Comparison of ENCODE assay signal across 19 cellular contexts in genomic region chr3:19735111-19735510, GRCh38.
"Had no signal": no experiment of that assay in that cellular context is flagged by ENCODE, and none has a peak within 500 bp of the region (broad histone marks: within the 10 kb centered on the region; RNA-seq: fewer than 3 reads in every experiment).

No MANE protein-coding gene starts in this region.

- H3K4me1 Mint-ChIP-seq: activated CD4-positive, alpha-beta T cell treated with anti-CD3 and anti-CD28 coated beads for 36 hours; naive B cell; stimulated activated naive CD8-positive, alpha-beta T cell treated with anti-CD3 and anti-CD28 coated beads, Interleukin-15, amount 100 ng/mL, for 72 hours; WTC11 had no signal

- H3K36me3 Mint-ChIP-seq: brain, naive B cell, WTC11 had no signal

- H3K36me3 ChIP-seq: left ventricle myocardium inferior, right lobe of liver, suprapubic skin, vagina had no signal

- H3K4me1 ChIP-seq: left ventricle myocardium inferior, right lobe of liver, suprapubic skin, vagina had no signal

- H3K4me3 Mint-ChIP-seq: activated CD4-positive, alpha-beta T cell treated with anti-CD3 and anti-CD28 coated beads for 36 hours; activated naive CD4-positive, alpha-beta T cell treated with anti-CD3 and anti-CD28 coated beads for 36 hours; brain; naive B cell; stimulated activated naive CD8-positive, alpha-beta T cell treated with anti-CD3 and anti-CD28 coated beads, Interleukin-15, amount 100 ng/mL, for 72 hours; WTC11 had no signal

- H3K27ac ChIP-seq: left ventricle myocardium inferior, right lobe of liver, suprapubic skin, vagina had no signal

- H3K27me3 ChIP-seq: right lobe of liver, suprapubic skin, vagina had no signal

- H3K4me3 ChIP-seq: left ventricle myocardium inferior, right lobe of liver, smooth muscle cell, suprapubic skin, vagina had no signal

- ATAC-seq: activated CD4-positive, alpha-beta T cell treated with anti-CD3 and anti-CD28 coated beads for 36 hours; stimulated activated naive CD8-positive, alpha-beta T cell treated with anti-CD3 and anti-CD28 coated beads, Interleukin-15, amount 100 ng/mL, for 72 hours; WTC11 had no signal

- DNase-seq: activated CD4-positive, alpha-beta T cell treated with anti-CD3 and anti-CD28 coated beads for 36 hours; activated CD4-positive, alpha-beta T cell treated with anti-CD3 and anti-CD28 coated beads, Interleukin-2, amount 50 U/mL, for 48 hours; activated naive CD4-positive, alpha-beta T cell treated with anti-CD3 and anti-CD28 coated beads for 36 hours; caudate nucleus; foreskin melanocyte; head of caudate nucleus; left ventricle myocardium inferior; mammary epithelial cell; midbrain; naive B cell; right lobe of liver; stimulated activated CD4-positive, alpha-beta T cell treated with anti-CD3 and anti-CD28 coated beads, Interleukin-4, amount 100 ng/mL, for 1 hour; stimulated activated naive CD8-positive, alpha-beta T cell treated with anti-CD3 and anti-CD28 coated beads, Interleukin-15, amount 100 ng/mL, for 72 hours had no signal

- H3K9me3 Mint-ChIP-seq: activated naive CD4-positive, alpha-beta T cell treated with anti-CD3 and anti-CD28 coated beads for 36 hours; activated T-helper 2 cell treated with anti-CD3 and anti-CD28 coated beads, Interferon-gamma antibody, Interleukin-2, Interleukin-4, amounts not matched to agents 10 μg/mL and 5 μg/mL and 100 μg/mL, durations not matched to agents 14 hours and 24 hours and 36 hours; stimulated activated naive CD8-positive, alpha-beta T cell treated with anti-CD3 and anti-CD28 coated beads, Interleukin-15, amount 100 ng/mL, for 72 hours had no signal

- H3K9me3 ChIP-seq: right lobe of liver, suprapubic skin, vagina had no signal

- H3K27ac Mint-ChIP-seq: activated CD4-positive, alpha-beta T cell treated with anti-CD3 and anti-CD28 coated beads for 36 hours; activated naive CD4-positive, alpha-beta T cell treated with anti-CD3 and anti-CD28 coated beads for 36 hours; activated T-helper 2 cell treated with anti-CD3 and anti-CD28 coated beads, Interferon-gamma antibody, Interleukin-2, Interleukin-4, amounts not matched to agents 10 μg/mL and 5 μg/mL and 100 μg/mL, durations not matched to agents 14 hours and 24 hours and 36 hours; brain; stimulated activated naive CD8-positive, alpha-beta T cell treated with anti-CD3 and anti-CD28 coated beads, Interleukin-15, amount 100 ng/mL, for 72 hours; WTC11 had no signal

- H3K27me3 Mint-ChIP-seq: activated CD4-positive, alpha-beta T cell treated with anti-CD3 and anti-CD28 coated beads for 36 hours; brain; naive B cell; stimulated activated naive CD8-positive, alpha-beta T cell treated with anti-CD3 and anti-CD28 coated beads, Interleukin-15, amount 100 ng/mL, for 72 hours had no signal
